ENCODE assay signal across 13 cellular contexts in the genomic region with DNA sequence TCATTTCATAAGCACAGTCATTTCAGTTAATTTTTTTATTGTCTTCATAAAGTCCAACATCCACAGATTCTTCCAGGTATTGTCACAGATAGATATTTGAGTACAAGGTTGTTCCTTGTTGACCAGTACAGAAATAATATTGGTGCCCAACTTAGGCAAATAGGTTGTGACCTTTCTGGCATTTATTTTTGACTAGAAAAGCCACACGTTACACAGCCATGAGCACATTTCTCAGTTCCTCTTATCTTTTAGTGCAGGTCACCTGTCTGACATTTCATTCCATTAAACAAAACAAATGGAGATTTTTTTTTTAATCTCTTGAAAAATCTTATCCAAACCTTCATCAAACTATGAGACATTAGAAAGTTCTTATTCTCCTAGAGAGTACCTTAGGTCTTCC.
DNase-seq lines count a peak whose midpoint lies in the region; ATAC-seq, FAIRE-seq and TF ChIP-seq lines count a peak whose summit lies in the region.
"Had no signal": no experiment of that assay in that cellular context is flagged by ENCODE, and none has a peak within 500 bp of the region (broad histone marks: within the 10 kb centered on the region; RNA-seq: fewer than 3 reads in every experiment).

No MANE protein-coding gene starts in this region.

- no peaks in the 10 kb centered on the region for H3K36me3 ChIP-seq in brain microvascular endothelial cell (replicated peaks)
- H3K36me3 ChIP-seq: breast epithelium had no signal

- peaks cover 4% of the 10 kb centered on the region for H3K27me3 Mint-ChIP-seq in T-helper 17 cell

- no peaks in the 10 kb centered on the region for H3K27me3 ChIP-seq in brain microvascular endothelial cell (replicated peaks)
- H3K27me3 ChIP-seq: breast epithelium had no signal

- H3K4me3 ChIP-seq in brain microvascular endothelial cell (ENCODE audit: low read depth, low read length): no peak overlapping the region
- H3K4me3 ChIP-seq: breast epithelium had no signal

- H3K4me3 Mint-ChIP-seq in T-helper 17 cell: no peak overlapping the region
- H3K4me3 Mint-ChIP-seq: natural killer cell treated with Interleukin-12 subunit alpha and Interleukin-12 subunit beta and Interleukin-15 and Interleukin-18, amount 100 ng/mL, for 72 hours had no signal

- intact Hi-C loops in left colon (cut with DNase I, micrococcal nuclease): no loop called here

- in situ Hi-C loops in brain microvascular endothelial cell (cut with HindIII; ENCODE audit: low pct_ligation_motif_present, low sequenced_read_pairs): no loop called here

- peak; percentile 90 for ATAC-seq in GM18907 (IDR thresholded peaks at IDR 0.05; ENCODE audit: unreplicated experiment)
- ATAC-seq in GM21576 (IDR thresholded peaks at IDR 0.05; ENCODE audit: unreplicated experiment): peak; percentile 89
- peak; percentile 63 for ATAC-seq in HG03097 (IDR thresholded peaks at IDR 0.05; ENCODE audit: low FRiP score, unreplicated experiment)
- no peak for ATAC-seq in T-helper 17 cell
- ATAC-seq in left colon: no peak
- ATAC-seq: esophagus mucosa; natural killer cell treated with Interleukin-12 subunit alpha and Interleukin-12 subunit beta and Interleukin-15 and Interleukin-18, amount 100 ng/mL, for 72 hours had no signal

- no peak for TF ChIP-seq CTCF in brain microvascular endothelial cell (IDR thresholded peaks at IDR 0.05; ENCODE audit: low read depth, low read length, missing control alignments)

- H3K27ac ChIP-seq in brain microvascular endothelial cell: no peak overlapping the region
- H3K27ac ChIP-seq: breast epithelium had no signal

- no peak overlapping the region for H3K27ac Mint-ChIP-seq in T-helper 17 cell
- H3K27ac Mint-ChIP-seq: natural killer cell treated with Interleukin-12 subunit alpha and Interleukin-12 subunit beta and Interleukin-15 and Interleukin-18, amount 100 ng/mL, for 72 hours had no signal

- no peaks in the 10 kb centered on the region for H3K9me3 ChIP-seq in T-helper 17 cell (ENCODE audit: control insufficient read depth, low read length, poor library complexity, severe bottlenecking)
- H3K9me3 ChIP-seq: breast epithelium had no signal

- peak; percentile 10 for FAIRE-seq in colon (lab: Jason Lieb, UNC)

- no peak for DNase-seq in T-helper 9 cell
- DNase-seq in T-helper 17 cell: no peak
- DNase-seq in brain microvascular endothelial cell: no peak
- DNase-seq in left colon: no peak
- DNase-seq: NCI-H146; NK-92 treated with Interleukin-12 subunit alpha and Interleukin-12 subunit beta, amount 100 ng/mL, for 24 hours had no signal

- H3K4me1 Mint-ChIP-seq in T-helper 17 cell: no peaks in the 10 kb centered on the region

- H3K36me3 Mint-ChIP-seq in T-helper 17 cell (ENCODE audit: low read depth): no peaks in the 10 kb centered on the region
- H3K36me3 Mint-ChIP-seq: natural killer cell treated with Interleukin-12 subunit alpha and Interleukin-12 subunit beta and Interleukin-15 and Interleukin-18, amount 100 ng/mL, for 72 hours had no signal

Comparison
In these comparisons a context has a peak if more than half of its experiments do, and no peak if none do; other contexts are left out.
1. ATAC-seq: peak in GM18907 (single experiment), GM21576 (single experiment) and HG03097 (single experiment); none in T-helper 17 cell (single experiment) and left colon (single experiment).